ENCODE assay signal across 29 cellular contexts in the genomic region with DNA sequence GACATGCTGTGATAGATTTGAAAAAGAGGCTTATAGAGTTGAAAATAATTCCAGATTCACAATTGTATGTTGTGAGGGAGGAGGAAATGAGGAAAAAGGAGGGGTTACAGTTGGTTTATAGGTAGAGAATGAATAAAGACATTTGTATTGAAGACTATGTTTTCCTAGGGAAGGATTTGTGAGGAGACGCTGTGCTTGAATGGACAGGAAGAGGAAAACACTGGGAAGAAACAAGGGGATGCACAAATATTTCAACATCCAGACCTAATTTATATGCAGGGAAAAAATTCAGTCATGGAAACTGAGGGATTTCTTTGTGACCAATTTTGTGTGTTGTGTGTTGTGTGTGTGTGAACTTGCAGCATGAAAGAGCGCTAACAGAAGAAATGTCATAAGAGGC.
"Had no signal": no experiment of that assay in that cellular context is flagged by ENCODE, and none has a peak within 500 bp of the region (broad histone marks: within the 10 kb centered on the region; RNA-seq: fewer than 3 reads in every experiment).

No MANE protein-coding gene starts in this region.

- H3K27me3 Mint-ChIP-seq: stimulated activated memory B cell treated with anti-CD40 and anti-IgM and Interleukin-4, amounts not matched to agents 10 μg/mL and 1 μg/mL and 100 μg/mL, for 72 hours; stimulated activated naive CD8-positive, alpha-beta T cell treated with anti-CD3 and anti-CD28 coated beads, Interleukin-15, amount 100 ng/mL, for 72 hours; stimulated activated naive CD8-positive, alpha-beta T cell treated with anti-CD3 and anti-CD28 coated beads, Interleukin-15, Interleukin-2, amounts not matched to agents 100 ng/mL and 50 ng/mL, for 24 hours; type B pancreatic cell had no signal

- H3K4me3 ChIP-seq: stomach, suprapubic skin, testis, thoracic aorta, thyroid gland, tibial artery, tibial nerve, transverse colon, upper lobe of left lung, upper lobe of right lung, uterus, vagina had no signal

- H3K4me1 Mint-ChIP-seq: stimulated activated effector memory CD8-positive, alpha-beta T cell treated with anti-CD3 and anti-CD28 coated beads, Interleukin-12 subunit alpha, Interleukin-12 subunit beta, amount 100 ng/mL, for 72 hours; stimulated activated memory B cell treated with anti-CD40 and anti-IgM and Interleukin-4, amounts not matched to agents 10 μg/mL and 1 μg/mL and 100 μg/mL, for 72 hours; stimulated activated naive B cell treated with anti-CD40 and anti-IgM and Interleukin-4, amounts not matched to agents 10 μg/mL and 1 μg/mL and 100 μg/mL, for 72 hours had no signal

- H3K27ac ChIP-seq: stomach, suprapubic skin, testis, thoracic aorta, thyroid gland, tibial artery, tibial nerve, transverse colon, upper lobe of left lung, upper lobe of right lung, uterus, vagina had no signal

- H3K9me3 ChIP-seq: stomach, suprapubic skin, testis, thoracic aorta, thyroid gland, tibial artery, transverse colon, upper lobe of left lung, upper lobe of right lung, uterus, vagina had no signal

- H3K36me3 ChIP-seq: stomach, suprapubic skin, thoracic aorta, thyroid gland, tibial artery, tibial nerve, transverse colon, upper lobe of left lung, upper lobe of right lung, uterus, vagina had no signal

- FAIRE-seq: urothelium cell line had no signal

- DNase-seq: stimulated activated CD4-positive, alpha-beta T cell treated with anti-CD3 and anti-CD28 coated beads, Interleukin-2, amount 100 ng/mL, for 48 hours; stimulated activated CD4-positive, alpha-beta T cell treated with anti-CD3 and anti-CD28 coated beads, Interleukin-4, amount 100 ng/mL, for 1 hour; stimulated activated CD4-positive, alpha-beta T cell treated with anti-CD3 and anti-CD28 coated beads, Interleukin-4, amount 100 ng/mL, for 24 hours; stimulated activated CD4-positive, alpha-beta T cell treated with anti-CD3 and anti-CD28 coated beads, Interleukin-4, amount 100 ng/mL, for 4 hours; stimulated activated CD8-positive, alpha-beta memory T cell treated with anti-CD3 and anti-CD28 coated beads, Interleukin-4, amount 100 ng/mL, for 48 hours; stimulated activated naive B cell treated with anti-CD40 and anti-IgM and Interleukin-4, amounts not matched to agents 10 μg/mL and 1 μg/mL and 100 μg/mL, for 72 hours; stimulated activated naive CD4-positive, alpha-beta T cell; stimulated activated naive CD4-positive, alpha-beta T cell treated with Interleukin-2 at 50 U/mL for 16 hours; stimulated activated naive CD8-positive, alpha-beta T cell treated with anti-CD3 and anti-CD28 coated beads, Interleukin-15, amount 100 ng/mL, for 72 hours; stimulated activated naive CD8-positive, alpha-beta T cell treated with anti-CD3 and anti-CD28 coated beads, Interleukin-15, Interleukin-2, amounts not matched to agents 100 U/mL and 50 U/mL, for 24 hours; stomach; substantia nigra; testis; thyroid gland; tibial artery; transverse colon; trophoblast cell; upper lobe of left lung; upper lobe of right lung; uterus had no signal

- H3K27me3 ChIP-seq: stomach, suprapubic skin, testis, thyroid gland, tibial artery, tibial nerve, transverse colon, upper lobe of left lung, upper lobe of right lung, uterus, vagina had no signal

- H3K27ac Mint-ChIP-seq: stimulated activated effector memory CD8-positive, alpha-beta T cell treated with anti-CD3 and anti-CD28 coated beads, Interleukin-12 subunit alpha, Interleukin-12 subunit beta, amount 100 ng/mL, for 72 hours; stimulated activated memory B cell treated with anti-CD40 and anti-IgM and Interleukin-4, amounts not matched to agents 10 μg/mL and 1 μg/mL and 100 μg/mL, for 72 hours; stimulated activated naive B cell treated with anti-CD40 and anti-IgM and Interleukin-4, amounts not matched to agents 10 μg/mL and 1 μg/mL and 100 μg/mL, for 72 hours; stimulated activated naive CD8-positive, alpha-beta T cell treated with anti-CD3 and anti-CD28 coated beads, Interleukin-15, amount 100 ng/mL, for 72 hours; stimulated activated naive CD8-positive, alpha-beta T cell treated with anti-CD3 and anti-CD28 coated beads, Interleukin-15, Interleukin-2, amounts not matched to agents 100 ng/mL and 50 ng/mL, for 24 hours; type B pancreatic cell had no signal

- H3K4me3 Mint-ChIP-seq: stimulated activated effector memory CD8-positive, alpha-beta T cell treated with anti-CD3 and anti-CD28 coated beads, Interleukin-12 subunit alpha, Interleukin-12 subunit beta, amount 100 ng/mL, for 72 hours; stimulated activated memory B cell treated with anti-CD40 and anti-IgM and Interleukin-4, amounts not matched to agents 10 μg/mL and 1 μg/mL and 100 μg/mL, for 72 hours; stimulated activated naive B cell treated with anti-CD40 and anti-IgM and Interleukin-4, amounts not matched to agents 10 μg/mL and 1 μg/mL and 100 μg/mL, for 72 hours; stimulated activated naive CD8-positive, alpha-beta T cell treated with anti-CD3 and anti-CD28 coated beads, Interleukin-15, amount 100 ng/mL, for 72 hours; stimulated activated naive CD8-positive, alpha-beta T cell treated with anti-CD3 and anti-CD28 coated beads, Interleukin-15, Interleukin-2, amounts not matched to agents 100 ng/mL and 50 ng/mL, for 24 hours; type B pancreatic cell had no signal

- ATAC-seq: stimulated activated effector memory CD8-positive, alpha-beta T cell treated with anti-CD3 and anti-CD28 coated beads, Interleukin-12 subunit alpha, Interleukin-12 subunit beta, amount 100 ng/mL, for 72 hours; stimulated activated memory B cell treated with anti-CD40 and anti-IgM and Interleukin-4, amounts not matched to agents 10 μg/mL and 1 μg/mL and 100 μg/mL, for 72 hours; stimulated activated naive B cell treated with anti-CD40 and anti-IgM and Interleukin-4, amounts not matched to agents 10 μg/mL and 1 μg/mL and 100 μg/mL, for 72 hours; stimulated activated naive CD8-positive, alpha-beta T cell treated with anti-CD3 and anti-CD28 coated beads, Interleukin-15, amount 100 ng/mL, for 72 hours; stimulated activated naive CD8-positive, alpha-beta T cell treated with anti-CD3 and anti-CD28 coated beads, Interleukin-15, Interleukin-2, amounts not matched to agents 100 U/mL and 50 U/mL, for 24 hours; upper lobe of right lung had no signal

- H3K4me1 ChIP-seq: stomach, suprapubic skin, testis, thyroid gland, tibial artery, tibial nerve, transverse colon, upper lobe of left lung, upper lobe of right lung, uterus, vagina had no signal
